Comparison of ENCODE assay signal across 10 cellular contexts in genomic region chr19:32673573-32673972, GRCh38. TPM values are rescaled to one million over a fixed set of nuclear protein-coding genes. Genes with fewer than 3 reads are reported as not detected.
DNase-seq lines count a peak whose midpoint lies in the region; ATAC-seq and TF ChIP-seq lines count a peak whose summit lies in the region.
"Had no signal": no experiment of that assay in that cellular context is flagged by ENCODE, and none has a peak within 500 bp of the region (broad histone marks: within the 10 kb centered on the region; RNA-seq: fewer than 3 reads in every experiment).

No MANE protein-coding gene starts in this region.

- H3K9me3 ChIP-seq in HAP-1 = no peaks in the 10 kb centered on the region
- H3K9me3 ChIP-seq in lower lobe of right lung = no peaks in the 10 kb centered on the region

- H3K27ac Mint-ChIP-seq in activated naive CD8-positive, alpha-beta T cell treated with anti-CD3 and anti-CD28 coated beads for 36 hours = no peak overlapping the region

- H3K27me3 ChIP-seq in HAP-1 (ENCODE audit: low read depth) (no peaks in the 10 kb centered on the region), lower lobe of right lung (ENCODE audit: low read depth) (peaks cover 21% of the 10 kb centered on the region)

- no peaks in the 10 kb centered on the region for H3K9me3 Mint-ChIP-seq in activated naive CD8-positive, alpha-beta T cell treated with anti-CD3 and anti-CD28 coated beads for 36 hours
- H3K9me3 Mint-ChIP-seq: activated naive CD4-positive, alpha-beta T cell treated with anti-CD3 and anti-CD28 coated beads, Interleukin-2, amount 50 U/mL, for 72 hours had no signal

- H3K4me3 ChIP-seq in AG10803 (ENCODE audit: low read length) (peak overlapping the region; percentile 9), HAP-1 (peak overlapping the region; percentile 87; the same call in 1 of the 2 replicates), lower lobe of right lung (peak overlapping the region; percentile 91)

- no peak overlapping the region for H3K27ac ChIP-seq in lower lobe of right lung

- H3K36me3 ChIP-seq in HAP-1 (replicated peaks) (no peaks in the 10 kb centered on the region), lower lobe of right lung (no peaks in the 10 kb centered on the region)

- intact Hi-C loops in lower lobe of right lung (cut with DNase I) = no loop called here

- peak overlapping the region; percentile 93 for H3K4me3 Mint-ChIP-seq in activated naive CD8-positive, alpha-beta T cell treated with anti-CD3 and anti-CD28 coated beads for 36 hours

- H3K4me1 ChIP-seq in HAP-1 (peaks cover 17% of the 10 kb centered on the region), lower lobe of right lung (peaks cover 38% of the 10 kb centered on the region)

- peaks cover 2% of the 10 kb centered on the region for H3K36me3 Mint-ChIP-seq in activated naive CD8-positive, alpha-beta T cell treated with anti-CD3 and anti-CD28 coated beads for 36 hours

- no peak for ATAC-seq in lower lobe of right lung
- no peak for ATAC-seq in GM21381 (IDR thresholded peaks at IDR 0.05; ENCODE audit: unreplicated experiment)
- ATAC-seq: activated naive CD4-positive, alpha-beta T cell treated with anti-CD3 and anti-CD28 coated beads, Interleukin-2, amount 50 U/mL, for 72 hours had no signal

- H3K4me1 Mint-ChIP-seq in activated naive CD8-positive, alpha-beta T cell treated with anti-CD3 and anti-CD28 coated beads for 36 hours = peaks cover 30% of the 10 kb centered on the region

- DNase-seq in AG10803 (ENCODE audit: low read depth) (no peak), HAP-1 (ENCODE audit: low spot score in 2 of 2) (no peak), lower lobe of right lung (no peak), iPS-NIHi7 (ENCODE audit: extremely low spot score) (no peak), Ammon's horn (ENCODE audit: low spot score) (no peak), kidney tubule cell (ENCODE audit: low spot score) (no peak)
- DNase-seq in activated naive CD8-positive, alpha-beta T cell treated with anti-CD3 and anti-CD28 coated beads for 36 hours = no peak
- DNase-seq: occipital lobe had no signal

- in situ Hi-C loops in HAP-1 (cut with MboI; ENCODE audit: low sequenced_read_pairs) = no loop called here

- peaks cover 18% of the 10 kb centered on the region for H3K27me3 Mint-ChIP-seq in activated naive CD8-positive, alpha-beta T cell treated with anti-CD3 and anti-CD28 coated beads for 36 hours

- TF ChIP-seq CTCF in AG10803 (conservative IDR thresholded peaks at IDR 0.05; ENCODE audit: low read length) (no peak), lower lobe of right lung (IDR thresholded peaks at IDR 0.05) (no peak)

RNA-seq across cellular contexts. Expression of gene ANKRD27, which starts 1.4 kb away (rescaled TPM):
- total RNA-seq in activated naive CD8-positive, alpha-beta T cell treated with anti-CD3 and anti-CD28 coated beads for 36 hours = 10 to 100 TPM; 27.7 to 29.0 TPM
- total RNA-seq in lower lobe of right lung = 44.5 TPM

RNA-seq across cellular contexts. Expression of gene RGS9BP, which starts 2.1 kb away (rescaled TPM):
- not detected for total RNA-seq in activated naive CD8-positive, alpha-beta T cell treated with anti-CD3 and anti-CD28 coated beads for 36 hours
- total RNA-seq in lower lobe of right lung = 2.1 TPM

RNA-seq across cellular contexts. Expression of gene NUDT19, which starts 18.0 kb away (rescaled TPM):
- total RNA-seq in activated naive CD8-positive, alpha-beta T cell treated with anti-CD3 and anti-CD28 coated beads for 36 hours = 10 to 100 TPM; 16.2 to 16.4 TPM
- total RNA-seq in lower lobe of right lung = 18.5 TPM

RNA-seq across cellular contexts. Expression of gene TDRD12, which starts 46.0 kb away (rescaled TPM):
- under 1 TPM in 1 of 2 experiments, not detected in 1; 0.06 TPM for total RNA-seq in activated naive CD8-positive, alpha-beta T cell treated with anti-CD3 and anti-CD28 coated beads for 36 hours
- total RNA-seq in lower lobe of right lung = not detected

Comparison
In these comparisons a context has a peak if more than half of its experiments do, and no peak if none do; other contexts are left out.
1. H3K4me3 ChIP-seq: peak in every context shown above with its lines; median percentile 91 in lower lobe of right lung; 87 in HAP-1; 9 in AG10803.